In the genomic region with DNA sequence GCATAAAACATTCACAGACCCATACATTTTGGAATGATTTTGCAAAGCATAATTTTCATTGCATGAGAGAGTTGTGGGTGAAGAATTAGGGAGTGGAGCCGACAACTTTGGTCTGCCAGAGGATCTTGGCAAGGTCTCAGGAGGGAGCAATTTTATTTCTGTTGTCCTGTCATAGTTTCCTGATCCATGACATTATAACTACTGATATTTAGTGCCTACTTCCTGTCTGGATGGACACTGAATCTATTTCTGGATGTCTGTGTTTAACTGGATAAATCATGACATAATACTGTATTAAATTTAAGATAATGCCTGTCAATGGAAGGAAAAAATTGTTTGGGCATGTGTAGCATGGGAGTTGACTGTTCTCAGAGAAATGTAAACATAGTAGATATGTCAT, we compare ENCODE assay signal across 11 cellular contexts. TPM values are rescaled to one million over a fixed set of nuclear protein-coding genes. Genes with fewer than 3 reads are reported as not detected.
A peak's percentile ranks its signal among the peaks of the same experiment; 100 is the strongest.
DNase-seq lines count a peak whose midpoint lies in the region; ATAC-seq and TF ChIP-seq lines count a peak whose summit lies in the region.
"Had no signal": no experiment of that assay in that cellular context is flagged by ENCODE, and none has a peak within 500 bp of the region (broad histone marks: within the 10 kb centered on the region; RNA-seq: fewer than 3 reads in every experiment).

No MANE protein-coding gene starts in this region.

- H3K9me3 Mint-ChIP-seq in CD8-positive, alpha-beta memory T cell, result no peaks in the 10 kb centered on the region
- H3K9me3 Mint-ChIP-seq in IgD-negative memory B cell (no peaks in the 10 kb centered on the region), nephron (no peaks in the 10 kb centered on the region)

- H3K27me3 Mint-ChIP-seq in CD8-positive, alpha-beta memory T cell, result no peaks in the 10 kb centered on the region
- H3K27me3 Mint-ChIP-seq in IgD-negative memory B cell (no peaks in the 10 kb centered on the region), nephron (ENCODE audit: low read depth) (peaks cover 35% of the 10 kb centered on the region)

- no peaks in the 10 kb centered on the region for H3K27me3 ChIP-seq in CD8-positive, alpha-beta memory T cell (ENCODE audit: insufficient read depth, low read length, poor library complexity, severe bottlenecking)

- H3K27ac Mint-ChIP-seq in CD8-positive, alpha-beta memory T cell, result peak overlapping the region; percentile 88 to 99 (median 95)
- H3K27ac Mint-ChIP-seq in IgD-negative memory B cell, result peak overlapping the region; percentile 87 to 94 (median 89)
- H3K27ac Mint-ChIP-seq in nephron, result peak overlapping the region; percentile 27 to 48 (median 35)

- H3K27ac ChIP-seq in CD8-positive, alpha-beta memory T cell (ENCODE audit: low read depth, low read length), result peak overlapping the region; percentile 88

- H3K36me3 Mint-ChIP-seq in CD8-positive, alpha-beta memory T cell, result peaks cover 4 to 73% (median 13%) of the 10 kb centered on the region in 3 donors
- no peaks in the 10 kb centered on the region for H3K36me3 Mint-ChIP-seq in IgD-negative memory B cell
- H3K36me3 Mint-ChIP-seq in nephron (ENCODE audit: low read depth), result no peaks in the 10 kb centered on the region

- CTCF ChIA-PET in CD8-positive, alpha-beta memory T cell (lab: Charles Lee), result interaction anchor here (0.8 to 6.4 kb wide), 6 partner anchors 8 to 355 kb away, joined by 3 to 52 read pairs (median 14); no protein-coding TSS in a partner anchor

- H3K4me3 ChIP-seq in CD8-positive, alpha-beta memory T cell (ENCODE audit: low read length), result peak overlapping the region; percentile 81

- no peaks in the 10 kb centered on the region for H3K9me3 ChIP-seq in CD8-positive, alpha-beta memory T cell (ENCODE audit: low read length)

- POLR2A ChIA-PET in CD8-positive, alpha-beta memory T cell (lab: Charles Lee), result interaction anchor here (0.7 kb wide), 1 partner anchor 58 kb away, joined by 3 read pairs; no protein-coding TSS in a partner anchor

- no peak for ATAC-seq in GM21390 (IDR thresholded peaks at IDR 0.05; ENCODE audit: unreplicated experiment)

- no peaks in the 10 kb centered on the region for H3K36me3 ChIP-seq in CD8-positive, alpha-beta memory T cell (ENCODE audit: insufficient read depth, low read length)

- DNase-seq in CD8-positive, alpha-beta memory T cell, result no peak
- DNase-seq in astrocyte of the hippocampus (ENCODE audit: low read depth, low spot score) (peak; percentile 3), superior temporal gyrus (ENCODE audit: extremely low spot score) (no peak), D341Med (ENCODE audit: low spot score) (no peak), DMS53 (lab: John Stamatoyannopoulos, UW) (no peak)
- DNase-seq: activated CD4-positive, CD25-positive, alpha-beta regulatory T cell; islet precursor cell; NCI-H446 treated with DMSO at 0.1 percent for 48 hours had no signal

- H3K4me1 ChIP-seq in CD8-positive, alpha-beta memory T cell (ENCODE audit: insufficient read depth, low read length), result peaks cover 46% of the 10 kb centered on the region

- H3K4me1 Mint-ChIP-seq in CD8-positive, alpha-beta memory T cell, result peaks cover 56 to 72% (median 61%) of the 10 kb centered on the region in 3 donors
- peaks cover 57 to 66% (median 61%) of the 10 kb centered on the region in 3 donors for H3K4me1 Mint-ChIP-seq in IgD-negative memory B cell
- H3K4me1 Mint-ChIP-seq in nephron, result peaks cover 33% of the 10 kb centered on the region

- TF ChIP-seq CTCF in nephron (IDR thresholded peaks at IDR 0.05; ENCODE audit: unreplicated experiment in 3 of 3), result no peak

- H3K4me3 Mint-ChIP-seq in CD8-positive, alpha-beta memory T cell, result peak overlapping the region; percentile 90 to 100 (median 95)
- H3K4me3 Mint-ChIP-seq in IgD-negative memory B cell, result peak overlapping the region; percentile 88 to 99 (median 98)
- H3K4me3 Mint-ChIP-seq in nephron, result peak overlapping the region; percentile 79 to 91 (median 85)

RNA-seq across cellular contexts. Expression of gene ITGA4, which starts 2.5 kb away (rescaled TPM):
- total RNA-seq in CD8-positive, alpha-beta memory T cell, result 100 to 1,000 TPM; 142 TPM
- polyA plus RNA-seq in CD8-positive, alpha-beta memory T cell, result 212 TPM
- polyA plus RNA-seq in IgD-negative memory B cell, result 129 TPM

Comparison
In these comparisons a context has a peak if more than half of its experiments do, and no peak if none do; other contexts are left out.
1. H3K27ac Mint-ChIP-seq: peak in every context shown above with its lines; median percentile 95 in CD8-positive, alpha-beta memory T cell; 89 in IgD-negative memory B cell; 35 in nephron.